Comparison of ENCODE assay signal across 25 cellular contexts in genomic region chr4:89538886-89539285, GRCh38.
"Had no signal": no experiment of that assay in that cellular context is flagged by ENCODE, and none has a peak within 500 bp of the region (broad histone marks: within the 10 kb centered on the region; RNA-seq: fewer than 3 reads in every experiment).

No MANE protein-coding gene starts in this region.

- H3K27me3 ChIP-seq: colonic mucosa, tibial nerve, vagina had no signal

- H3K4me1 Mint-ChIP-seq: activated B cell treated with CpG ODN at 0.5 μM for 24 hours; central memory CD8-positive, alpha-beta T cell; T-cell had no signal

- H3K27ac ChIP-seq: colonic mucosa, lower lobe of right lung, tibial nerve had no signal

- DNase-seq: activated B cell treated with CpG ODN at 0.5 μM for 24 hours; activated CD4-positive, alpha-beta memory T cell treated with anti-CD3 and anti-CD28 coated beads, Interleukin-2, amount 10 ng/mL, durations not matched to agents 7 days and 5 days; activated CD4-positive, alpha-beta T cell treated with anti-CD3 and anti-CD28 coated beads for 4 hours; activated naive CD4-positive, alpha-beta T cell treated with Interleukin-2 at 50 U/mL for 16 hours; activated naive CD8-positive, alpha-beta T cell treated with anti-CD3 and anti-CD28 coated beads, Interleukin-2, amount 10 ng/mL, durations not matched to agents 7 days and 5 days; activated T-cell treated with anti-CD3 and anti-CD28 coated beads, Interleukin-2, amount 50 U/mL, for 24 hours; anterior cingulate cortex; colonic mucosa; hippocampal formation; islet precursor cell; lower lobe of right lung; midbrain; nephron progenitor cell; nucleus accumbens; retina; stimulated activated CD4-positive, alpha-beta T cell treated with anti-CD3 and anti-CD28 coated beads, Interleukin-12 subunit alpha, Interleukin-12 subunit beta, amount 100 ng/mL, for 4 hours; stimulated activated CD4-positive, alpha-beta T cell treated with anti-CD3 and anti-CD28 coated beads, Interleukin-1b, Interleukin-23, amount 100 ng/mL, for 48 hours; stimulated activated naive CD8-positive, alpha-beta T cell treated with anti-CD3 and anti-CD28 coated beads, Interleukin-15, Interleukin-2, amounts not matched to agents 100 U/mL and 50 U/mL, for 24 hours; substantia nigra; T-cell had no signal

- H3K4me1 ChIP-seq: colonic mucosa, lower lobe of right lung, tibial nerve had no signal

- H3K9me3 Mint-ChIP-seq: activated T-cell treated with anti-CD3 and anti-CD28 coated beads, Interleukin-2, amount 50 U/mL, for 24 hours had no signal

- H3K27ac Mint-ChIP-seq: activated B cell treated with CpG ODN at 0.5 μM for 24 hours; activated CD4-positive, alpha-beta memory T cell treated with anti-CD3 and anti-CD28 coated beads, Interleukin-2, amount 10 ng/mL, durations not matched to agents 7 days and 5 days; activated naive CD8-positive, alpha-beta T cell treated with anti-CD3 and anti-CD28 coated beads, Interleukin-2, amount 10 ng/mL, durations not matched to agents 7 days and 5 days; activated T-cell treated with anti-CD3 and anti-CD28 coated beads, Interleukin-2, amount 50 U/mL, for 24 hours; brain; nephron progenitor cell; T-cell had no signal

- H3K4me3 Mint-ChIP-seq: activated B cell treated with CpG ODN at 0.5 μM for 24 hours; activated CD4-positive, alpha-beta memory T cell treated with anti-CD3 and anti-CD28 coated beads, Interleukin-2, amount 10 ng/mL, durations not matched to agents 7 days and 5 days; activated naive CD8-positive, alpha-beta T cell treated with anti-CD3 and anti-CD28 coated beads, Interleukin-2, amount 10 ng/mL, durations not matched to agents 7 days and 5 days; activated T-cell treated with anti-CD3 and anti-CD28 coated beads, Interleukin-2, amount 50 U/mL, for 24 hours; brain; central memory CD8-positive, alpha-beta T cell; nephron progenitor cell; T-cell had no signal

- H3K36me3 Mint-ChIP-seq: activated naive CD8-positive, alpha-beta T cell treated with anti-CD3 and anti-CD28 coated beads, Interleukin-2, amount 10 ng/mL, durations not matched to agents 7 days and 5 days had no signal

- H3K36me3 ChIP-seq: colonic mucosa, lower lobe of right lung, tibial nerve, vagina had no signal

- H3K4me3 ChIP-seq: colonic mucosa, lower lobe of right lung, tibial nerve, vagina had no signal

- ATAC-seq: esophagus mucosa; lower lobe of right lung; stimulated activated naive CD8-positive, alpha-beta T cell treated with anti-CD3 and anti-CD28 coated beads, Interleukin-15, Interleukin-2, amounts not matched to agents 100 U/mL and 50 U/mL, for 24 hours; T-cell had no signal

- H3K9me3 ChIP-seq: colonic mucosa, lower lobe of right lung, tibial nerve, vagina had no signal
